ENCODE assay signal across 21 cellular contexts in genomic region chr6:44046516-44047178, GRCh38.
DNase-seq lines count a peak whose midpoint lies in the region; ATAC-seq, FAIRE-seq and TF ChIP-seq lines count a peak whose summit lies in the region.
"Had no signal": no experiment of that assay in that cellular context is flagged by ENCODE, and none has a peak within 500 bp of the region (broad histone marks: within the 10 kb centered on the region; RNA-seq: fewer than 3 reads in every experiment).

No MANE protein-coding gene starts in this region.

- H3K9me2 ChIP-seq in PC-3 (replicated peaks; ENCODE audit: low read length): no peaks in the 10 kb centered on the region

- H3K4me2 ChIP-seq in PC-3 (ENCODE audit: low read length): 0 out of 2 replicates have a peak overlapping the region, but pooled peaks have one; percentile 7

- POLR2A ChIA-PET in PC-3 (lab: Charles Lee; ENCODE audit: unreplicated experiment): no interaction called here

- H3K27me3 ChIP-seq in PC-3 (ENCODE audit: low read length): no peaks in the 10 kb centered on the region
- H3K27me3 ChIP-seq in spleen (replicated peaks in 1 of 7): no peaks in the 10 kb centered on the region
- H3K27me3 ChIP-seq: BE2C had no signal

- H3F3A ChIP-seq in PC-3 (ENCODE audit: low read length, unreplicated experiment): peaks cover 20% of the 10 kb centered on the region

- TF ChIP-seq CTCF in PC-3 (conservative IDR thresholded peaks at IDR 0.05; ENCODE audit: low read depth, low read length) (no peak), kidney (IDR thresholded peaks at IDR 0.05; ENCODE audit: borderline replicate concordance, extremely low read depth, insufficient read depth) (no peak), spleen (IDR thresholded peaks at IDR 0.05 in 8 of 11, conservative IDR thresholded peaks at IDR 0.05 in 3 of 11) (no peak)

- H3K9me3 ChIP-seq in PC-3 (ENCODE audit: low read length): no peaks in the 10 kb centered on the region
- H3K9me3 ChIP-seq in kidney (ENCODE audit: control insufficient read depth in 1 of 2, low read length in 2 of 2): no peaks in the 10 kb centered on the region
- no peaks in the 10 kb centered on the region for H3K9me3 ChIP-seq in spleen
- H3K9me3 ChIP-seq: BE2C had no signal

- no peak for TF ChIP-seq POLR2A in spleen (IDR thresholded peaks at IDR 0.05)

- CTCF ChIA-PET in PC-3 (lab: Charles Lee): no interaction called here

- no peak overlapping the region for H3K4me3 ChIP-seq in PC-3 (ENCODE audit: low read length)
- H3K4me3 ChIP-seq in kidney (ENCODE audit: low read length in 2 of 2): no peak overlapping the region
- no peak overlapping the region for H3K4me3 ChIP-seq in spleen

- peaks cover 88% of the 10 kb centered on the region for H3K4me1 ChIP-seq in PC-3 (ENCODE audit: insufficient read depth, low read length)
- peaks cover 0 to 6% of the 10 kb centered on the region in 2 donors for H3K4me1 ChIP-seq in kidney (ENCODE audit: control insufficient read depth in 1 of 2, insufficient read depth in 1 of 2, low read depth in 1 of 2, low read length in 2 of 2)
- H3K4me1 ChIP-seq in spleen: peaks cover 0 to 3% (median 0%) of the 10 kb centered on the region in 6 donors

- intact Hi-C loops in Right ventricle myocardium inferior (cut with DNase I): loop anchor here (5.0 kb wide), 1 partner anchor 34 kb away; no protein-coding TSS in a partner anchor
- intact Hi-C loops in left cardiac atrium (cut with DNase I): no loop called here
- intact Hi-C loops in PC-3 (cut with micrococcal nuclease): no loop called here
- intact Hi-C loops in kidney (cut with DNase I): no loop called here
- intact Hi-C loops in spleen (cut with DNase I; ENCODE audit: low total_unique reads): no loop called here

- no peaks in the 10 kb centered on the region for H4K20me1 ChIP-seq in PC-3 (ENCODE audit: low read length)

- no peak for FAIRE-seq in kidney (lab: Jason Lieb, UNC)
- FAIRE-seq: G401.6, HTR-8/SVneo had no signal

- WGBS in spleen, 5 donors: 74 to 85% (median 82%) methylated on average over 6 of the region's 6 CpGs

- ATAC-seq in Right ventricle myocardium inferior (no peak), left cardiac atrium (no peak), PC-3 (no peak)

- BruUV-seq in PC-3 (replicated peaks; lab: Mats Ljungman, UMichigan): no TSS peak

- no peaks in the 10 kb centered on the region for H3K36me3 ChIP-seq in PC-3 (ENCODE audit: low read depth, low read length)
- H3K36me3 ChIP-seq in kidney (ENCODE audit: control insufficient read depth in 1 of 2, insufficient read depth in 2 of 2, low read length in 2 of 2): no peaks in the 10 kb centered on the region
- no peaks in the 10 kb centered on the region for H3K36me3 ChIP-seq in spleen
- H3K36me3 ChIP-seq: BE2C had no signal

- no peak overlapping the region for H2AFZ ChIP-seq in PC-3 (ENCODE audit: low read length)

- no peaks in the 10 kb centered on the region for H3K79me2 ChIP-seq in PC-3 (ENCODE audit: low read length)

- peak overlapping the region; percentile 27 for H3K27ac ChIP-seq in PC-3 (ENCODE audit: low read length)
- no peak overlapping the region for H3K27ac ChIP-seq in kidney (ENCODE audit: low read depth in 2 of 2, low read length in 2 of 2)
- no peak overlapping the region for H3K27ac ChIP-seq in spleen

- peak; percentile 6 for DNase-seq in Right ventricle myocardium inferior (ENCODE audit: missing footprints)
- no peak for DNase-seq in left cardiac atrium
- DNase-seq in PC-3: no peak
- DNase-seq in kidney: peak; percentile 8
- DNase-seq in spleen: peak; percentile 36
- DNase-seq in activated CD4-positive, alpha-beta T cell treated with anti-CD3 and anti-CD28 coated beads, Interleukin-2, amount 50 U/mL, for 1 hour: no peak
- DNase-seq in cerebellar nuclear complex (lab: John Stamatoyannopoulos, UW): no peak
- no peak for DNase-seq in activated CD8-positive, alpha-beta memory T cell treated with anti-CD3 and anti-CD28 coated beads, Interleukin-2, amount 50 U/mL, for 48 hours
- DNase-seq: CD4-positive, CD25-positive, alpha-beta regulatory T cell; COR-L47; H9; NCI-H1105 treated with DMSO at 0.1 percent for 48 hours; NCI-H1694; NCI-H2081 treated with DMSO at 0.1 percent for 48 hours; NCI-H510A; NCI-H748 treated with DMSO at 0.1 percent for 48 hours; NK-92 treated with Interleukin-12 subunit alpha and Interleukin-12 subunit beta, amount 100 ng/mL, for 24 hours; SIG-M5 had no signal

- H3K9ac ChIP-seq in PC-3 (ENCODE audit: low read length): no peak overlapping the region
- H3K9ac ChIP-seq in kidney (ENCODE audit: low read length in 2 of 2): no peak overlapping the region

Comparison
In these comparisons a context has a peak if more than half of its experiments do, and no peak if none do; other contexts are left out.
1. DNase-seq: peak in Right ventricle myocardium inferior (single experiment), kidney (single experiment) and spleen (single experiment); none in left cardiac atrium (single experiment), PC-3 (single experiment), activated CD4-positive, alpha-beta T cell treated with anti-CD3 and anti-CD28 coated beads, Interleukin-2, amount 50 U/mL, for 1 hour (single experiment), cerebellar nuclear complex (0 of 2) and activated CD8-positive, alpha-beta memory T cell treated with anti-CD3 and anti-CD28 coated beads, Interleukin-2, amount 50 U/mL, for 48 hours (single experiment).